ENCODE assay signal across 9 cellular contexts in genomic region chrX:47497274-47497673, GRCh38. TPM values are rescaled to one million over a fixed set of nuclear protein-coding genes. Genes with fewer than 3 reads are reported as not detected.
DNase-seq lines count a peak whose midpoint lies in the region; ATAC-seq and TF ChIP-seq lines count a peak whose summit lies in the region.
"Had no signal": no experiment of that assay in that cellular context is flagged by ENCODE, and none has a peak within 500 bp of the region (broad histone marks: within the 10 kb centered on the region; RNA-seq: fewer than 3 reads in every experiment).

No MANE protein-coding gene starts in this region.

- peak; percentile 29 for TF ChIP-seq CTCF in CD4-positive, alpha-beta T cell (IDR thresholded peaks at IDR 0.05)
- TF ChIP-seq CTCF in HFF-Myc (IDR thresholded peaks at IDR 0.05; ENCODE audit: low read depth, low read length, missing control alignments) (peak; percentile 26), WERI-Rb-1 (IDR thresholded peaks at IDR 0.05; ENCODE audit: low read depth, low read length) (peak; percentile 36; the same call in 1 of the 2 replicates)

- intact Hi-C loops in CD4-positive, alpha-beta T cell (cut with DNase I, micrococcal nuclease) = loop anchor here in 1 of 2 experiments (10.0 kb wide), 1 partner anchor 528 kb away; no protein-coding TSS in a partner anchor

- H3K4me3 ChIP-seq in HFF-Myc (replicated peaks; ENCODE audit: low read depth, low read length) = no peak overlapping the region
- H3K4me3 ChIP-seq in WERI-Rb-1 (ENCODE audit: low read depth, low read length) = no peak overlapping the region
- no peak overlapping the region for H3K4me3 ChIP-seq in H7 (ENCODE audit: insufficient read depth, low read depth, low read length)

- H3K36me3 Mint-ChIP-seq in CD4-positive, alpha-beta T cell (ENCODE audit: low read depth) = no peaks in the 10 kb centered on the region

- no peaks in the 10 kb centered on the region for H3K27me3 ChIP-seq in CD4-positive, alpha-beta T cell (ENCODE audit: control insufficient read depth, insufficient read depth, low read length)
- H3K27me3 ChIP-seq in WERI-Rb-1 (ENCODE audit: insufficient read depth, low read depth, severe bottlenecking) (peaks cover 3% of the 10 kb centered on the region), H7 (ENCODE audit: control insufficient read depth, insufficient read depth, low read length) (no peaks in the 10 kb centered on the region)

- H3K27me3 Mint-ChIP-seq in CD4-positive, alpha-beta T cell = no peaks in the 10 kb centered on the region

- ATAC-seq in CD4-positive, alpha-beta T cell (ENCODE audit: poor library complexity) = no peak
- ATAC-seq: effector memory CD8-positive, alpha-beta T cell had no signal

- no peaks in the 10 kb centered on the region for H3K4me1 Mint-ChIP-seq in CD4-positive, alpha-beta T cell (ENCODE audit: low read depth)

- H3K27ac Mint-ChIP-seq in CD4-positive, alpha-beta T cell = no peak overlapping the region

- H3K4me3 Mint-ChIP-seq in CD4-positive, alpha-beta T cell = no peak overlapping the region
- H3K4me3 Mint-ChIP-seq: effector memory CD8-positive, alpha-beta T cell had no signal

- no peaks in the 10 kb centered on the region for H3K9me3 Mint-ChIP-seq in CD4-positive, alpha-beta T cell
- H3K9me3 Mint-ChIP-seq: effector memory CD8-positive, alpha-beta T cell had no signal

- no peaks in the 10 kb centered on the region for H3K36me3 ChIP-seq in WERI-Rb-1
- no peaks in the 10 kb centered on the region for H3K36me3 ChIP-seq in H7 (replicated peaks; ENCODE audit: control insufficient read depth, insufficient read depth, low read length)

- H3K27ac ChIP-seq in CD4-positive, alpha-beta T cell (ENCODE audit: low read depth, low read length) = no peak overlapping the region
- no peak overlapping the region for H3K27ac ChIP-seq in WERI-Rb-1

- CTCF ChIA-PET in CD4-positive, alpha-beta T cell (lab: Charles Lee) = no interaction called here

- H3K9me3 ChIP-seq in CD4-positive, alpha-beta T cell (ENCODE audit: control insufficient read depth, low read length) = no peaks in the 10 kb centered on the region
- no peaks in the 10 kb centered on the region for H3K9me3 ChIP-seq in WERI-Rb-1 (ENCODE audit: severe bottlenecking)

- DNase-seq in CD4-positive, alpha-beta T cell = no peak
- DNase-seq in HFF-Myc (ENCODE audit: extremely low read depth, low read depth) (no peak), WERI-Rb-1 (no peak), left kidney (ENCODE audit: low read depth, low spot score) (peak; percentile 26), H7 (no peak), DMS79 (lab: John Stamatoyannopoulos, UW) (no peak), germinal center (ENCODE audit: low spot score) (no peak), DMS114 treated with DMSO at 0.1 percent for 48 hours (lab: John Stamatoyannopoulos, UW; ENCODE audit: unreplicated experiment) (no peak)
- DNase-seq: effector memory CD8-positive, alpha-beta T cell had no signal

- POLR2A ChIA-PET in CD4-positive, alpha-beta T cell (lab: Charles Lee) = interaction anchor here (0.8 to 0.9 kb wide), 2 partner anchors 25 to 59 kb away, joined by 3 to 4 read pairs; no protein-coding TSS in a partner anchor

RNA-seq across cellular contexts. Expression of gene ZNF41, which starts 14.3 kb away (rescaled TPM):
- 1 to 10 TPM; 3.1 to 3.9 TPM for total RNA-seq in CD4-positive, alpha-beta T cell
- 4.3 TPM in 2 replicates for total RNA-seq in H7 (2014; rRNA removed; shearing (Covaris generic))
